18 cellular contexts compared by ENCODE assay signal in genomic region chr11:30579348-30579747, GRCh38. TPM values are rescaled to one million over a fixed set of nuclear protein-coding genes. Genes with fewer than 3 reads are reported as not detected.
DNase-seq lines count a peak whose midpoint lies in the region; ATAC-seq, FAIRE-seq and TF ChIP-seq lines count a peak whose summit lies in the region.
"Had no signal": no experiment of that assay in that cellular context is flagged by ENCODE, and none has a peak within 500 bp of the region (broad histone marks: within the 10 kb centered on the region; RNA-seq: fewer than 3 reads in every experiment).

No MANE protein-coding gene starts in this region.

- no peak overlapping the region for H3K4ac ChIP-seq in neuronal stem cell (ENCODE audit: low read length)

- peaks cover 0 to 3% of the 10 kb centered on the region in 2 donors for H3K9me3 ChIP-seq in neuronal stem cell (replicated peaks in 1 of 2; ENCODE audit: control insufficient read depth in 2 of 2, insufficient read depth in 1 of 2, low read depth in 1 of 2, low read length in 2 of 2)
- H3K9me3 ChIP-seq: A549 had no signal

- peaks cover 0 to 9% of the 10 kb centered on the region in 2 donors for H3K4me1 ChIP-seq in neuronal stem cell (ENCODE audit: control insufficient read depth in 2 of 2, insufficient read depth in 1 of 2, low read depth in 1 of 2, low read length in 2 of 2)
- H3K4me1 ChIP-seq: A549 had no signal

- H3K4me2 ChIP-seq in neuronal stem cell (ENCODE audit: insufficient read depth, low read length, poor library complexity, severe bottlenecking) = no peak overlapping the region
- H3K4me2 ChIP-seq: A549 had no signal

- no peak overlapping the region for H3K14ac ChIP-seq in neuronal stem cell (ENCODE audit: low read length)

- peaks cover 53% of the 10 kb centered on the region for H3K36me3 Mint-ChIP-seq in brain
- H3K36me3 Mint-ChIP-seq: CD8-positive, alpha-beta T cell had no signal

- H3K4me3 ChIP-seq in neuronal stem cell (ENCODE audit: low read length in 2 of 2) = no peak overlapping the region
- H3K4me3 ChIP-seq: A549, GM12878 had no signal

- H3K36me3 ChIP-seq in neuronal stem cell (replicated peaks in 1 of 2; ENCODE audit: control insufficient read depth in 2 of 2, insufficient read depth in 2 of 2, low read length in 2 of 2) = peaks cover 0 to 2% of the 10 kb centered on the region in 2 donors

- H2BK12ac ChIP-seq in neuronal stem cell (ENCODE audit: low read length) = no peak overlapping the region

- no peak overlapping the region for H2AK5ac ChIP-seq in neuronal stem cell (ENCODE audit: low read depth, low read length)

- H3K4me1 Mint-ChIP-seq in brain = peaks cover 84% of the 10 kb centered on the region
- peaks cover 2% of the 10 kb centered on the region for H3K4me1 Mint-ChIP-seq in stimulated activated naive CD8-positive, alpha-beta T cell treated with anti-CD3 and anti-CD28 coated beads, Interleukin-15, amount 100 ng/mL, for 72 hours

- ATAC-seq in stimulated activated naive CD8-positive, alpha-beta T cell treated with anti-CD3 and anti-CD28 coated beads, Interleukin-15, amount 100 ng/mL, for 72 hours = no peak
- ATAC-seq: A549; CD8-positive, alpha-beta T cell; GM12878 had no signal

- H2AFZ ChIP-seq in neuronal stem cell (ENCODE audit: low read length) = no peak overlapping the region

- peak overlapping the region; percentile 37 to 79 (median 47) for H3K4me3 Mint-ChIP-seq in brain
- H3K4me3 Mint-ChIP-seq in stimulated activated naive CD8-positive, alpha-beta T cell treated with anti-CD3 and anti-CD28 coated beads, Interleukin-15, amount 100 ng/mL, for 72 hours = no peak overlapping the region
- H3K4me3 Mint-ChIP-seq: CD8-positive, alpha-beta T cell; H9 had no signal

- no peak for TF ChIP-seq CTCF in brain (conservative IDR thresholded peaks at IDR 0.05)

- no peak overlapping the region for H4K91ac ChIP-seq in neuronal stem cell (ENCODE audit: low read depth, low read length, poor library complexity)

- peak overlapping the region in 3 of 5 experiments; percentile 32 to 82 (median 68) for H3K27ac Mint-ChIP-seq in brain
- H3K27ac Mint-ChIP-seq in stimulated activated naive CD8-positive, alpha-beta T cell treated with anti-CD3 and anti-CD28 coated beads, Interleukin-15, amount 100 ng/mL, for 72 hours = no peak overlapping the region
- H3K27ac Mint-ChIP-seq: CD8-positive, alpha-beta T cell; H9 had no signal

- H3K9me3 Mint-ChIP-seq in brain = peaks cover 0 to 5% (median 0%) of the 10 kb centered on the region in 5 experiments
- H3K9me3 Mint-ChIP-seq in stimulated activated naive CD8-positive, alpha-beta T cell treated with anti-CD3 and anti-CD28 coated beads, Interleukin-15, amount 100 ng/mL, for 72 hours = no peaks in the 10 kb centered on the region
- H3K9me3 Mint-ChIP-seq: CD8-positive, alpha-beta T cell; H9 had no signal

- H2BK15ac ChIP-seq in neuronal stem cell (ENCODE audit: low read length) = no peak overlapping the region

- no peak overlapping the region for H3K18ac ChIP-seq in neuronal stem cell (ENCODE audit: low read length)

- H3K9ac ChIP-seq in neuronal stem cell (ENCODE audit: low read depth, low read length, poor library complexity) = no peak overlapping the region

- H2BK5ac ChIP-seq in neuronal stem cell (ENCODE audit: low read length) = no peak overlapping the region

- H4K8ac ChIP-seq in neuronal stem cell (ENCODE audit: low read depth, low read length) = no peak overlapping the region

- TF ChIP-seq POLR2A in H54 (IDR thresholded peaks at IDR 0.05; ENCODE audit: low read depth, low read length) = no peak

- no CpG with 5 or more reads among the region's 1 CpG for WGBS in neuronal stem cell (ENCODE audit: extremely low coverage in 2 of 2, insufficient read length in 2 of 2, insufficient replicate concordance in 1 of 2), 2 donors

- H3K27me3 Mint-ChIP-seq in brain = no peaks in the 10 kb centered on the region
- H3K27me3 Mint-ChIP-seq in stimulated activated naive CD8-positive, alpha-beta T cell treated with anti-CD3 and anti-CD28 coated beads, Interleukin-15, amount 100 ng/mL, for 72 hours = peaks cover 37% of the 10 kb centered on the region

- no peak overlapping the region for H2BK120ac ChIP-seq in neuronal stem cell (ENCODE audit: low read depth, low read length)

- H3K23ac ChIP-seq in neuronal stem cell (ENCODE audit: low read depth, low read length, poor library complexity) = no peak overlapping the region

- peaks cover 2% of the 10 kb centered on the region for H3K79me1 ChIP-seq in neuronal stem cell (ENCODE audit: low read depth, low read length)

- DNase-seq in NCI-H748 (lab: John Stamatoyannopoulos, UW; ENCODE audit: unreplicated experiment) (peak; percentile 3), NCI-H748 treated with DMSO at 0.1 percent for 48 hours (lab: John Stamatoyannopoulos, UW) (no peak), neuronal stem cell (ENCODE audit: low spot score) (peak; percentile 55), DMS53 (lab: John Stamatoyannopoulos, UW) (no peak), H54 (ENCODE audit: insufficient read length, low spot score) (no peak)
- no peak for DNase-seq in stimulated activated naive CD8-positive, alpha-beta T cell treated with anti-CD3 and anti-CD28 coated beads, Interleukin-15, amount 100 ng/mL, for 72 hours
- DNase-seq: AML-193; Calu3; CD8-positive, alpha-beta T cell; DND-41; EL; GOT3; H9 had no signal

- H3K27me3 ChIP-seq in neuronal stem cell (ENCODE audit: control insufficient read depth in 3 of 3, insufficient read depth in 3 of 3, low read depth in 1 of 3, low read length in 3 of 3) = peaks cover 0 to 43% (median 5%) of the 10 kb centered on the region in 3 experiments

- FAIRE-seq in H54 (lab: Jason Lieb, UNC) = no peak
- FAIRE-seq: A549, GM12878 had no signal

- H3K27ac ChIP-seq in neuronal stem cell (replicated peaks; ENCODE audit: low read length) = peak overlapping the region; percentile 76
- H3K27ac ChIP-seq: 22Rv1, A549 had no signal

RNA-seq across cellular contexts. Expression of gene MPPED2, which starts 6.8 kb away (rescaled TPM):
- polyA plus RNA-seq in brain (ENCODE audit: insufficient read depth, low read depth, low replicate concordance) = 3.4 TPM
- 6.3 TPM for polyA plus RNA-seq in neuronal stem cell (2013, experiment 1 of 2)
- 6.8 TPM for polyA plus RNA-seq in neuronal stem cell (2013, experiment 2 of 2)
- polyA plus RNA-seq: A549, BJ, GM12878 had no signal

Comparison
In these comparisons a context has a peak if more than half of its experiments do, and no peak if none do; other contexts are left out.
1. DNase-seq: peak in NCI-H748 (single experiment) and neuronal stem cell (single experiment); none in NCI-H748 treated with DMSO at 0.1 percent for 48 hours (single experiment), DMS53 (single experiment), H54 (single experiment) and stimulated activated naive CD8-positive, alpha-beta T cell treated with anti-CD3 and anti-CD28 coated beads, Interleukin-15, amount 100 ng/mL, for 72 hours (0 of 2).
2. H3K27ac Mint-ChIP-seq: peak in brain (3 of 5); none in stimulated activated naive CD8-positive, alpha-beta T cell treated with anti-CD3 and anti-CD28 coated beads, Interleukin-15, amount 100 ng/mL, for 72 hours (0 of 2).
3. H3K4me3 Mint-ChIP-seq: peak in brain (5 of 5); none in stimulated activated naive CD8-positive, alpha-beta T cell treated with anti-CD3 and anti-CD28 coated beads, Interleukin-15, amount 100 ng/mL, for 72 hours (0 of 2).